Comparison of ENCODE assay signal across 1 cellular context in the genomic region with DNA sequence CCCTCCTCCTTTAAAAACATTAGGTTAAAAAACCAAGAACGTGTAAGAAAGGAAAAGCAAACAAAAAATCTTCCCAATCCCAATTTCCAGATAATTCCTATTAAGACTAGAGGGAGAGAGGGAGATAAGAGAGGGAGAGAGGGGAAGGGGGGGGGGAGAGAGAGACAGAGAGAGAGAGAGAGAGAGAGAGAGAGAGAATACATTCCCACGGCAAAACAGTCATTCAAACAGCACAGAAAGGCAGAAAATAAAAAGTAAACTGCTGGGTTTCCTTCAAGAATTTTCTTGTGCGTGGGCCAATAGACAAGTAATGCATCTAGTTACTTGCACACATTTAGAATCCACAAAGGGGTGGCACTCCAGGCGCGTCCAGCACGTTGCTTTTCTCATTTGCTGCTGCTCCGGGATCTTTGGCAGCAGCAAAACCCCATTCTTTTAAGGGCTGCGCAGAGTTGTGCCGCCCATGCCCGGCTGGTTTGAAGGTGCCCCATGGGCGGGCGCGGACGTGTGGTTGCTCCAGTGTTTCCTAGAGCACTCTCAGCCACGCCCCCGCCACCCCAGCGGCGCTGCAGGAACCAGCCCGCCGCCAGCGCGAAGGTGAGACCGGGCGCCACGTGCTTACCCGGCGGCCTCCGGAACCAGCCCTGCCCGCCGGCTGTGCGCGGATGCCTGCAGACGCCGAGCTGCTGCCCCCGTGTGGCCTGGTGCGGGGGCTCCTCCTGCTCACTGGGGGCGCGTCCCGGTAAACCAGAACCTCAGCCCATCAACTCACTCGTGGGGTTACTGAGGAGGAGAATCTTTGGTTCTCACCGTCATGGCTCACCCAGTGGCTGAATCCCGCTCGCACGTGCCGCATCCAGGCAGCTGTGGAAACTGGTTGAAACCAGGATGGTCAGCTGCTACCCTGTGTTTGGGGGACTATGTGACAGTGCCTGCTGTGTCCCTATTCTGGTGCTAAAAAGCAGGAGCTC.
TF ChIP-seq lines count a peak whose summit lies in the region.

No MANE protein-coding gene starts in this region.

TF ChIP-seq in HepG2, 621 proteins besides CTCF, POLR2A, EP300 and RAD21 (continued from another document and continues in another):
- TF ChIP-seq, protein P1, sequence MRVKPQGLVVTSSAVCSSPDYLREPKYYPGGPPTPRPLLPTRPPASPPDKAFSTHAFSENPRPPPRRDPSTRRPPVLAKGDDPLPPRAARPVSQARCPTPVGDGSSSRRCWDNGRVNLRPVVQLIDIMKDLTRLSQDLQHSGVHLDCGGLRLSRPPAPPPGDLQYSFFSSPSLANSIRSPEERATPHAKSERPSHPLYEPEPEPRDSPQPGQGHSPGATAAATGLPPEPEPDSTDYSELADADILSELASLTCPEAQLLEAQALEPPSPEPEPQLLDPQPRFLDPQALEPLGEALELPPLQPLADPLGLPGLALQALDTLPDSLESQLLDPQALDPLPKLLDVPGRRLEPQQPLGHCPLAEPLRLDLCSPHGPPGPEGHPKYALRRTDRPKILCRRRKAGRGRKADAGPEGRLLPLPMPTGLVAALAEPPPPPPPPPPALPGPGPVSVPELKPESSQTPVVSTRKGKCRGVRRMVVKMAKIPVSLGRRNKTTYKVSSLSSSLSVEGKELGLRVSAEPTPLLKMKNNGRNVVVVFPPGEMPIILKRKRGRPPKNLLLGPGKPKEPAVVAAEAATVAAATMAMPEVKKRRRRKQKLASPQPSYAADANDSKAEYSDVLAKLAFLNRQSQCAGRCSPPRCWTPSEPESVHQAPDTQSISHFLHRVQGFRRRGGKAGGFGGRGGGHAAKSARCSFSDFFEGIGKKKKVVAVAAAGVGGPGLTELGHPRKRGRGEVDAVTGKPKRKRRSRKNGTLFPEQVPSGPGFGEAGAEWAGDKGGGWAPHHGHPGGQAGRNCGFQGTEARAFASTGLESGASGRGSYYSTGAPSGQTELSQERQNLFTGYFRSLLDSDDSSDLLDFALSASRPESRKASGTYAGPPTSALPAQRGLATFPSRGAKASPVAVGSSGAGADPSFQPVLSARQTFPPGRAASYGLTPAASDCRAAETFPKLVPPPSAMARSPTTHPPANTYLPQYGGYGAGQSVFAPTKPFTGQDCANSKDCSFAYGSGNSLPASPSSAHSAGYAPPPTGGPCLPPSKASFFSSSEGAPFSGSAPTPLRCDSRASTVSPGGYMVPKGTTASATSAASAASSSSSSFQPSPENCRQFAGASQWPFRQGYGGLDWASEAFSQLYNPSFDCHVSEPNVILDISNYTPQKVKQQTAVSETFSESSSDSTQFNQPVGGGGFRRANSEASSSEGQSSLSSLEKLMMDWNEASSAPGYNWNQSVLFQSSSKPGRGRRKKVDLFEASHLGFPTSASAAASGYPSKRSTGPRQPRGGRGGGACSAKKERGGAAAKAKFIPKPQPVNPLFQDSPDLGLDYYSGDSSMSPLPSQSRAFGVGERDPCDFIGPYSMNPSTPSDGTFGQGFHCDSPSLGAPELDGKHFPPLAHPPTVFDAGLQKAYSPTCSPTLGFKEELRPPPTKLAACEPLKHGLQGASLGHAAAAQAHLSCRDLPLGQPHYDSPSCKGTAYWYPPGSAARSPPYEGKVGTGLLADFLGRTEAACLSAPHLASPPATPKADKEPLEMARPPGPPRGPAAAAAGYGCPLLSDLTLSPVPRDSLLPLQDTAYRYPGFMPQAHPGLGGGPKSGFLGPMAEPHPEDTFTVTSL (CRISPR knock-in tag; IDR thresholded peaks at IDR 0.05; ENCODE audit: borderline replicate concordance): peak; percentile 78
- no peak for TF ChIP-seq NONO (IDR thresholded peaks at IDR 0.05)
- TF ChIP-seq NONO (CRISPR knock-in tag; conservative IDR thresholded peaks at IDR 0.05): peak; percentile 89
- TF ChIP-seq ZSCAN30 (CRISPR knock-in tag; IDR thresholded peaks at IDR 0.05): peak; percentile 98
- TF ChIP-seq NR2C2 (CRISPR knock-in tag; IDR thresholded peaks at IDR 0.05; ENCODE audit: borderline replicate concordance): peak; percentile 51; the same call in 1 of the 2 replicates
- no peak; the same call in 1 of the 2 replicates for TF ChIP-seq RFX3 (CRISPR knock-in tag; IDR thresholded peaks at IDR 0.05)
- TF ChIP-seq ATF7-NPFF (CRISPR knock-in tag; IDR thresholded peaks at IDR 0.05; ENCODE audit: low read depth): peak; percentile 99
- TF ChIP-seq FOXK1 (CRISPR knock-in tag; IDR thresholded peaks at IDR 0.05; ENCODE audit: borderline replicate concordance, low read depth): 0 out of 2 replicates have a peak, but pooled peaks have one; percentile 33
- TF ChIP-seq, protein P2, sequence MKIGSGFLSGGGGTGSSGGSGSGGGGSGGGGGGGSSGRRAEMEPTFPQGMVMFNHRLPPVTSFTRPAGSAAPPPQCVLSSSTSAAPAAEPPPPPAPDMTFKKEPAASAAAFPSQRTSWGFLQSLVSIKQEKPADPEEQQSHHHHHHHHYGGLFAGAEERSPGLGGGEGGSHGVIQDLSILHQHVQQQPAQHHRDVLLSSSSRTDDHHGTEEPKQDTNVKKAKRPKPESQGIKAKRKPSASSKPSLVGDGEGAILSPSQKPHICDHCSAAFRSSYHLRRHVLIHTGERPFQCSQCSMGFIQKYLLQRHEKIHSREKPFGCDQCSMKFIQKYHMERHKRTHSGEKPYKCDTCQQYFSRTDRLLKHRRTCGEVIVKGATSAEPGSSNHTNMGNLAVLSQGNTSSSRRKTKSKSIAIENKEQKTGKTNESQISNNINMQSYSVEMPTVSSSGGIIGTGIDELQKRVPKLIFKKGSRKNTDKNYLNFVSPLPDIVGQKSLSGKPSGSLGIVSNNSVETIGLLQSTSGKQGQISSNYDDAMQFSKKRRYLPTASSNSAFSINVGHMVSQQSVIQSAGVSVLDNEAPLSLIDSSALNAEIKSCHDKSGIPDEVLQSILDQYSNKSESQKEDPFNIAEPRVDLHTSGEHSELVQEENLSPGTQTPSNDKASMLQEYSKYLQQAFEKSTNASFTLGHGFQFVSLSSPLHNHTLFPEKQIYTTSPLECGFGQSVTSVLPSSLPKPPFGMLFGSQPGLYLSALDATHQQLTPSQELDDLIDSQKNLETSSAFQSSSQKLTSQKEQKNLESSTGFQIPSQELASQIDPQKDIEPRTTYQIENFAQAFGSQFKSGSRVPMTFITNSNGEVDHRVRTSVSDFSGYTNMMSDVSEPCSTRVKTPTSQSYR (CRISPR knock-in tag; IDR thresholded peaks at IDR 0.05; ENCODE audit: borderline replicate concordance): peak; percentile 47; the same call in 1 of the 2 replicates
- TF ChIP-seq ZFYVE20 (CRISPR knock-in tag; IDR thresholded peaks at IDR 0.05; ENCODE audit: borderline replicate concordance, low read depth): 0 out of 2 replicates have a peak, but pooled peaks have one; percentile 81
- TF ChIP-seq SATB2 (CRISPR knock-in tag; IDR thresholded peaks at IDR 0.05): peak; percentile 95; the same call in 1 of the 2 replicates
- no peak for TF ChIP-seq SSRP1 (CRISPR knock-in tag; IDR thresholded peaks at IDR 0.05)
- TF ChIP-seq, protein P3, sequence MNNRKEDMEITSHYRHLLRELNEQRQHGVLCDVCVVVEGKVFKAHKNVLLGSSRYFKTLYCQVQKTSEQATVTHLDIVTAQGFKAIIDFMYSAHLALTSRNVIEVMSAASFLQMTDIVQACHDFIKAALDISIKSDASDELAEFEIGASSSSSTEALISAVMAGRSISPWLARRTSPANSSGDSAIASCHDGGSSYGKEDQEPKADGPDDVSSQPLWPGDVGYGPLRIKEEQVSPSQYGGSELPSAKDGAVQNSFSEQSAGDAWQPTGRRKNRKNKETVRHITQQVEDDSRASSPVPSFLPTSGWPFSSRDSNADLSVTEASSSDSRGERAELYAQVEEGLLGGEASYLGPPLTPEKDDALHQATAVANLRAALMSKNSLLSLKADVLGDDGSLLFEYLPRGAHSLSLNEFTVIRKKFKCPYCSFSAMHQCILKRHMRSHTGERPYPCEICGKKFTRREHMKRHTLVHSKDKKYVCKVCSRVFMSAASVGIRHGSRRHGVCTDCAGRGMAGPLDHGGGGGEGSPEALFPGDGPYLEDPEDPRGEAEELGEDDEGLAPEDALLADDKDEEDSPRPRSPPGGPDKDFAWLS (CRISPR knock-in tag; IDR thresholded peaks at IDR 0.05; ENCODE audit: borderline replicate concordance): no peak
- TF ChIP-seq ZNF260 (CRISPR knock-in tag; IDR thresholded peaks at IDR 0.05; ENCODE audit: borderline replicate concordance, low read depth): no peak
- TF ChIP-seq NFE2L2 (IDR thresholded peaks at IDR 0.05; ENCODE audit: low read length): no peak
- TF ChIP-seq ZNF629 (CRISPR knock-in tag; conservative IDR thresholded peaks at IDR 0.05): peak; percentile 69
- peak; percentile 98 for TF ChIP-seq ZNF619 (CRISPR knock-in tag; IDR thresholded peaks at IDR 0.05)
- TF ChIP-seq HOXA7 (CRISPR knock-in tag; IDR thresholded peaks at IDR 0.05): peak; percentile 92
- TF ChIP-seq ZNF354B (CRISPR knock-in tag; IDR thresholded peaks at IDR 0.05): peak; percentile 95
- TF ChIP-seq HMG20B (CRISPR knock-in tag; conservative IDR thresholded peaks at IDR 0.05): no peak
- TF ChIP-seq HMGA1 (CRISPR knock-in tag; conservative IDR thresholded peaks at IDR 0.05): no peak
- TF ChIP-seq, protein P4, sequence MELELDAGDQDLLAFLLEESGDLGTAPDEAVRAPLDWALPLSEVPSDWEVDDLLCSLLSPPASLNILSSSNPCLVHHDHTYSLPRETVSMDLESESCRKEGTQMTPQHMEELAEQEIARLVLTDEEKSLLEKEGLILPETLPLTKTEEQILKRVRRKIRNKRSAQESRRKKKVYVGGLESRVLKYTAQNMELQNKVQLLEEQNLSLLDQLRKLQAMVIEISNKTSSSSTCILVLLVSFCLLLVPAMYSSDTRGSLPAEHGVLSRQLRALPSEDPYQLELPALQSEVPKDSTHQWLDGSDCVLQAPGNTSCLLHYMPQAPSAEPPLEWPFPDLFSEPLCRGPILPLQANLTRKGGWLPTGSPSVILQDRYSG (CRISPR knock-in tag; IDR thresholded peaks at IDR 0.05): peak; percentile 98
- TF ChIP-seq, protein P5, sequence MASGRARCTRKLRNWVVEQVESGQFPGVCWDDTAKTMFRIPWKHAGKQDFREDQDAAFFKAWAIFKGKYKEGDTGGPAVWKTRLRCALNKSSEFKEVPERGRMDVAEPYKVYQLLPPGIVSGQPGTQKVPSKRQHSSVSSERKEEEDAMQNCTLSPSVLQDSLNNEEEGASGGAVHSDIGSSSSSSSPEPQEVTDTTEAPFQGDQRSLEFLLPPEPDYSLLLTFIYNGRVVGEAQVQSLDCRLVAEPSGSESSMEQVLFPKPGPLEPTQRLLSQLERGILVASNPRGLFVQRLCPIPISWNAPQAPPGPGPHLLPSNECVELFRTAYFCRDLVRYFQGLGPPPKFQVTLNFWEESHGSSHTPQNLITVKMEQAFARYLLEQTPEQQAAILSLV (CRISPR knock-in tag; IDR thresholded peaks at IDR 0.05; ENCODE audit: borderline replicate concordance): peak; percentile 96
- no peak for TF ChIP-seq STAT5B (CRISPR knock-in tag; IDR thresholded peaks at IDR 0.05)
- peak; percentile 89; the same call in 1 of the 2 replicates for TF ChIP-seq KLF13 (CRISPR knock-in tag; IDR thresholded peaks at IDR 0.05)
- TF ChIP-seq PCBP1 (IDR thresholded peaks at IDR 0.05; ENCODE audit: borderline replicate concordance, low read depth, low read length): no peak
- TF ChIP-seq, protein P6, sequence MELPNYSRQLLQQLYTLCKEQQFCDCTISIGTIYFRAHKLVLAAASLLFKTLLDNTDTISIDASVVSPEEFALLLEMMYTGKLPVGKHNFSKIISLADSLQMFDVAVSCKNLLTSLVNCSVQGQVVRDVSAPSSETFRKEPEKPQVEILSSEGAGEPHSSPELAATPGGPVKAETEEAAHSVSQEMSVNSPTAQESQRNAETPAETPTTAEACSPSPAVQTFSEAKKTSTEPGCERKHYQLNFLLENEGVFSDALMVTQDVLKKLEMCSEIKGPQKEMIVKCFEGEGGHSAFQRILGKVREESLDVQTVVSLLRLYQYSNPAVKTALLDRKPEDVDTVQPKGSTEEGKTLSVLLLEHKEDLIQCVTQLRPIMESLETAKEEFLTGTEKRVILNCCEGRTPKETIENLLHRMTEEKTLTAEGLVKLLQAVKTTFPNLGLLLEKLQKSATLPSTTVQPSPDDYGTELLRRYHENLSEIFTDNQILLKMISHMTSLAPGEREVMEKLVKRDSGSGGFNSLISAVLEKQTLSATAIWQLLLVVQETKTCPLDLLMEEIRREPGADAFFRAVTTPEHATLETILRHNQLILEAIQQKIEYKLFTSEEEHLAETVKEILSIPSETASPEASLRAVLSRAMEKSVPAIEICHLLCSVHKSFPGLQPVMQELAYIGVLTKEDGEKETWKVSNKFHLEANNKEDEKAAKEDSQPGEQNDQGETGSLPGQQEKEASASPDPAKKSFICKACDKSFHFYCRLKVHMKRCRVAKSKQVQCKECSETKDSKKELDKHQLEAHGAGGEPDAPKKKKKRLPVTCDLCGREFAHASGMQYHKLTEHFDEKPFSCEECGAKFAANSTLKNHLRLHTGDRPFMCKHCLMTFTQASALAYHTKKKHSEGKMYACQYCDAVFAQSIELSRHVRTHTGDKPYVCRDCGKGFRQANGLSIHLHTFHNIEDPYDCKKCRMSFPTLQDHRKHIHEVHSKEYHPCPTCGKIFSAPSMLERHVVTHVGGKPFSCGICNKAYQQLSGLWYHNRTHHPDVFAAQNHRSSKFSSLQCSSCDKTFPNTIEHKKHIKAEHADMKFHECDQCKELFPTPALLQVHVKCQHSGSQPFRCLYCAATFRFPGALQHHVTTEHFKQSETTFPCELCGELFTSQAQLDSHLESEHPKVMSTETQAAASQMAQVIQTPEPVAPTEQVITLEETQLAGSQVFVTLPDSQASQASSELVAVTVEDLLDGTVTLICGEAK (IDR thresholded peaks at IDR 0.05): no peak
- TF ChIP-seq, protein P6 (CRISPR knock-in tag; IDR thresholded peaks at IDR 0.05): peak; percentile 95
- peak; percentile 96; the same call in 1 of the 2 replicates for TF ChIP-seq ZFP90 (CRISPR knock-in tag; IDR thresholded peaks at IDR 0.05; ENCODE audit: borderline replicate concordance)
- no peak for TF ChIP-seq SOX13 (IDR thresholded peaks at IDR 0.05)
- TF ChIP-seq SOX13 (CRISPR knock-in tag; conservative IDR thresholded peaks at IDR 0.05 in 1 of 2, IDR thresholded peaks at IDR 0.05 in 1 of 2): peak in 1 of 2 experiments; percentile 62; a peak in 1 of 4 replicates
- peak; percentile 97 for TF ChIP-seq ETV6 (CRISPR knock-in tag; conservative IDR thresholded peaks at IDR 0.05)
